1 cellular context compared by ENCODE assay signal in genomic region chr15:48021336-48022086, GRCh38.
A peak's percentile ranks its signal among the peaks of the same experiment; 100 is the strongest.
TF ChIP-seq lines count a peak whose summit lies in the region.

No MANE protein-coding gene starts in this region.

TF ChIP-seq in HEK293, 187 proteins besides CTCF, POLR2A, EP300 and RAD21 (continued from another document):
- peak; percentile 83 for TF ChIP-seq PRDM10 (tag by site-specific recombination; IDR thresholded peaks at IDR 0.05)
